10 cellular contexts compared by ENCODE assay signal in the genomic region with DNA sequence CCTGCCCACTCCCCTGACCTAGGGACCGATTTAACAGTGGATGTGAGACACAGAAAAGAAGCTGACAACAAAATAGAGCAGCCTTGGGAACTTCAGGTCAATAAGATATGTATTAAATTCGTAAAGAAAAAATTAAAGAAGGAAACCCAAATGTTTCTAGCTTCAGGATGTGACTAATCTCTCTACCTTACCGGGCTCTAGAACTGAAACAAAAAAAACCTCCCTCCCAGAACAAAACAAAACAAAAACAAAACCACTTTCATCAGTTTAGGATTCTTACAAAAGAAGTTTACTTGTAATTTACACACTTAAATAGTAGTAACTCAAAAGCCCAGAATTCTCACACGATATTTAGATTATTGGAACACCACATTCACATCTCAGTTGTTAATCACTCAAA.
A peak's percentile ranks its signal among the peaks of the same experiment; 100 is the strongest.
DNase-seq lines count a peak whose midpoint lies in the region; ATAC-seq and TF ChIP-seq lines count a peak whose summit lies in the region.
"Had no signal": no experiment of that assay in that cellular context is flagged by ENCODE, and none has a peak within 500 bp of the region (broad histone marks: within the 10 kb centered on the region; RNA-seq: fewer than 3 reads in every experiment).

No MANE protein-coding gene starts in this region.

- in situ Hi-C loops in gastrocnemius medialis (cut with MboI; ENCODE audit: low sequenced_read_pairs in 4 of 4), result no loop called here

- no peak overlapping the region for H2AFZ ChIP-seq in trophoblast cell (ENCODE audit: insufficient read depth, low read length, poor library complexity)

- no peak for TF ChIP-seq POLR2A in gastrocnemius medialis (IDR thresholded peaks at IDR 0.05)

- H2BK120ac ChIP-seq in trophoblast cell (ENCODE audit: insufficient read depth, low read length, poor library complexity), result no peak overlapping the region

- peaks cover 2% of the 10 kb centered on the region for H3K36me3 Mint-ChIP-seq in activated naive CD8-positive, alpha-beta T cell treated with anti-CD3 and anti-CD28 coated beads, Interleukin-2, amount 50 U/mL, for 24 hours (ENCODE audit: low read depth)

- no peak overlapping the region for H4K12ac ChIP-seq in trophoblast cell (ENCODE audit: low read depth, low read length)

- H2BK5ac ChIP-seq in trophoblast cell (ENCODE audit: low read depth, low read length, poor library complexity), result no peak overlapping the region

- H3K18ac ChIP-seq in trophoblast cell (ENCODE audit: low read length), result no peak overlapping the region

- no peak overlapping the region for H3K4me2 ChIP-seq in trophoblast cell (ENCODE audit: low read length)

- WGBS in trophoblast cell (ENCODE audit: extremely low coverage, insufficient coverage, insufficient read length), result no CpG with 5 or more reads among the region's 4 CpGs

- H4K8ac ChIP-seq in trophoblast cell (ENCODE audit: low read depth, low read length), result no peak overlapping the region

- H3K4me1 ChIP-seq in trophoblast cell (ENCODE audit: control insufficient read depth in 1 of 2, insufficient read depth in 2 of 2, low read length in 2 of 2), result no peaks in the 10 kb centered on the region
- H3K4me1 ChIP-seq in gastrocnemius medialis, result no peaks in the 10 kb centered on the region
- H3K4me1 ChIP-seq: adrenal gland had no signal

- intact Hi-C loops in gastrocnemius medialis (cut with DNase I; ENCODE audit: low total_unique reads), result no loop called here

- no peak for DNase-seq in activated naive CD8-positive, alpha-beta T cell treated with anti-CD3 and anti-CD28 coated beads, Interleukin-2, amount 50 U/mL, for 24 hours
- DNase-seq in trophoblast cell (no peak), WERI-Rb-1 (no peak), gastrocnemius medialis (no peak)
- DNase-seq: adrenal gland, NCI-H1417 treated with DMSO at 0.1 percent for 48 hours had no signal

- H3K27me3 ChIP-seq in trophoblast cell (ENCODE audit: insufficient read depth, low read length), result no peaks in the 10 kb centered on the region
- peaks cover 9% of the 10 kb centered on the region for H3K27me3 ChIP-seq in WERI-Rb-1 (ENCODE audit: insufficient read depth, low read depth, severe bottlenecking)
- H3K27me3 ChIP-seq in gastrocnemius medialis, result no peaks in the 10 kb centered on the region

- no peak overlapping the region for H4K91ac ChIP-seq in trophoblast cell (ENCODE audit: low read depth, low read length)

- no peak overlapping the region for H2AK5ac ChIP-seq in trophoblast cell (ENCODE audit: low read length)

- no peak overlapping the region for H3K23ac ChIP-seq in trophoblast cell (ENCODE audit: low read length)

- H3K79me2 ChIP-seq in trophoblast cell (ENCODE audit: control insufficient read depth, insufficient read depth, low read length, poor library complexity), result no peaks in the 10 kb centered on the region

- peak overlapping the region; percentile 4 for H3K4me3 Mint-ChIP-seq in activated naive CD8-positive, alpha-beta T cell treated with anti-CD3 and anti-CD28 coated beads, Interleukin-2, amount 50 U/mL, for 24 hours

- H3K79me1 ChIP-seq in trophoblast cell (ENCODE audit: low read length), result no peaks in the 10 kb centered on the region

- H3K36me3 ChIP-seq in trophoblast cell (ENCODE audit: control insufficient read depth in 1 of 2, insufficient read depth in 2 of 2, low read length in 2 of 2), result no peaks in the 10 kb centered on the region
- no peaks in the 10 kb centered on the region for H3K36me3 ChIP-seq in WERI-Rb-1
- no peaks in the 10 kb centered on the region for H3K36me3 ChIP-seq in gastrocnemius medialis
- H3K36me3 ChIP-seq: adrenal gland had no signal

- H3K4me1 Mint-ChIP-seq in activated naive CD8-positive, alpha-beta T cell treated with anti-CD3 and anti-CD28 coated beads, Interleukin-2, amount 50 U/mL, for 24 hours, result peaks cover 47% of the 10 kb centered on the region

- H3K27ac Mint-ChIP-seq in activated naive CD8-positive, alpha-beta T cell treated with anti-CD3 and anti-CD28 coated beads, Interleukin-2, amount 50 U/mL, for 24 hours, result peak overlapping the region; percentile 66

- H3K9me3 Mint-ChIP-seq in activated naive CD8-positive, alpha-beta T cell treated with anti-CD3 and anti-CD28 coated beads, Interleukin-2, amount 50 U/mL, for 24 hours, result no peaks in the 10 kb centered on the region

- ATAC-seq in GM18517 (IDR thresholded peaks at IDR 0.05; ENCODE audit: unreplicated experiment) (peak; percentile 68), GM21447 (IDR thresholded peaks at IDR 0.05; ENCODE audit: unreplicated experiment) (peak; percentile 73), HG03175 (IDR thresholded peaks at IDR 0.05; ENCODE audit: unreplicated experiment) (peak; percentile 63), gastrocnemius medialis (no peak)
- no peak for ATAC-seq in activated naive CD8-positive, alpha-beta T cell treated with anti-CD3 and anti-CD28 coated beads, Interleukin-2, amount 50 U/mL, for 24 hours

- no peak overlapping the region for H2BK12ac ChIP-seq in trophoblast cell (ENCODE audit: low read length)

- no peak overlapping the region for H3K4ac ChIP-seq in trophoblast cell (ENCODE audit: low read depth, low read length)

- no peak overlapping the region for H3K9ac ChIP-seq in trophoblast cell (ENCODE audit: low read length)

- TF ChIP-seq CTCF in WERI-Rb-1 (IDR thresholded peaks at IDR 0.05; ENCODE audit: low read depth, low read length) (no peak), gastrocnemius medialis (IDR thresholded peaks at IDR 0.05 in 4 of 5, conservative IDR thresholded peaks at IDR 0.05 in 1 of 5) (no peak)

- H3K4me3 ChIP-seq in trophoblast cell (ENCODE audit: low read depth, low read length) (no peak overlapping the region), WERI-Rb-1 (ENCODE audit: low read depth, low read length) (no peak overlapping the region), gastrocnemius medialis (no peak overlapping the region)
- H3K4me3 ChIP-seq: adrenal gland had no signal

- H3K9me3 ChIP-seq in trophoblast cell (ENCODE audit: insufficient read depth, low read depth, low read length) (no peaks in the 10 kb centered on the region), WERI-Rb-1 (ENCODE audit: severe bottlenecking) (no peaks in the 10 kb centered on the region), gastrocnemius medialis (no peaks in the 10 kb centered on the region)
- H3K9me3 ChIP-seq: adrenal gland had no signal

- no peak overlapping the region for H3K27ac ChIP-seq in trophoblast cell (ENCODE audit: low read depth, low read length)
- H3K27ac ChIP-seq in WERI-Rb-1, result no peak overlapping the region
- H3K27ac ChIP-seq in gastrocnemius medialis, result no peak overlapping the region
- H3K27ac ChIP-seq: adrenal gland, VCaP had no signal

- peaks cover 2% of the 10 kb centered on the region for H3K27me3 Mint-ChIP-seq in activated naive CD8-positive, alpha-beta T cell treated with anti-CD3 and anti-CD28 coated beads, Interleukin-2, amount 50 U/mL, for 24 hours

- H3K14ac ChIP-seq in trophoblast cell (ENCODE audit: low read length), result no peak overlapping the region

Comparison
In these comparisons a context has a peak if more than half of its experiments do, and no peak if none do; other contexts are left out.
1. ATAC-seq: peak in GM18517 (single experiment), GM21447 (single experiment) and HG03175 (single experiment); none in activated naive CD8-positive, alpha-beta T cell treated with anti-CD3 and anti-CD28 coated beads, Interleukin-2, amount 50 U/mL, for 24 hours (single experiment) and gastrocnemius medialis (0 of 2).